Comparison of ENCODE assay signal across 23 cellular contexts in genomic region chr5:14577079-14577725, GRCh38.
"Had no signal": no experiment of that assay in that cellular context is flagged by ENCODE, and none has a peak within 500 bp of the region (broad histone marks: within the 10 kb centered on the region; RNA-seq: fewer than 3 reads in every experiment).

No MANE protein-coding gene starts in this region.

- H3K9me3 ChIP-seq: colonic mucosa, esophagus muscularis mucosa, gastroesophageal sphincter, neutrophil, pancreas, right lobe of liver, transverse colon had no signal

- H3K27me3 Mint-ChIP-seq: dendritic cell treated with granulocyte-macrophage colony-stimulating factor and Interleukin-4, amounts not matched to agents 40 ng/mL and 50 ng/mL, for 4 days had no signal

- ATAC-seq: foreskin keratinocyte; gastroesophageal sphincter; heart left ventricle; natural killer cell; pancreas; right lobe of liver; stimulated activated naive B cell treated with anti-CD40 and anti-IgM and Interleukin-4, amounts not matched to agents 10 μg/mL and 1 μg/mL and 100 μg/mL, for 72 hours had no signal

- H3K4me3 Mint-ChIP-seq: dendritic cell treated with granulocyte-macrophage colony-stimulating factor and Interleukin-4, amounts not matched to agents 40 ng/mL and 50 ng/mL, for 4 days; immature natural killer cell; memory B cell; natural killer cell; stimulated activated naive B cell treated with anti-CD40 and anti-IgM and Interleukin-4, amounts not matched to agents 10 μg/mL and 1 μg/mL and 100 μg/mL, for 72 hours; stimulated activated naive CD8-positive, alpha-beta T cell treated with anti-CD3 and anti-CD28 coated beads, Interleukin-15, Interleukin-2, amounts not matched to agents 100 ng/mL and 50 ng/mL, for 24 hours had no signal

- H3K4me1 ChIP-seq: colonic mucosa, foreskin keratinocyte had no signal

- FAIRE-seq: pancreas, small intestine had no signal

- H3K4me3 ChIP-seq: colonic mucosa, esophagus muscularis mucosa, gastroesophageal sphincter, heart left ventricle, hepatocyte, lung, pancreas, right lobe of liver, transverse colon had no signal

- H3K36me3 ChIP-seq: colonic mucosa, esophagus muscularis mucosa, gastroesophageal sphincter, heart left ventricle, neutrophil, pancreas, right lobe of liver, transverse colon had no signal

- H3K9me3 Mint-ChIP-seq: dendritic cell treated with granulocyte-macrophage colony-stimulating factor and Interleukin-4, amounts not matched to agents 40 ng/mL and 50 ng/mL, for 4 days; immature natural killer cell; memory B cell; natural killer cell; stimulated activated naive CD8-positive, alpha-beta T cell treated with anti-CD3 and anti-CD28 coated beads, Interleukin-15, Interleukin-2, amounts not matched to agents 100 ng/mL and 50 ng/mL, for 24 hours had no signal

- H3K27me3 ChIP-seq: colonic mucosa, hepatocyte, neutrophil, pancreas, right lobe of liver, transverse colon had no signal

- H3K27ac Mint-ChIP-seq: dendritic cell treated with granulocyte-macrophage colony-stimulating factor and Interleukin-4, amounts not matched to agents 40 ng/mL and 50 ng/mL, for 4 days; immature natural killer cell; memory B cell; natural killer cell; stimulated activated naive B cell treated with anti-CD40 and anti-IgM and Interleukin-4, amounts not matched to agents 10 μg/mL and 1 μg/mL and 100 μg/mL, for 72 hours; stimulated activated naive CD8-positive, alpha-beta T cell treated with anti-CD3 and anti-CD28 coated beads, Interleukin-15, Interleukin-2, amounts not matched to agents 100 ng/mL and 50 ng/mL, for 24 hours had no signal

- DNase-seq: colonic mucosa; effector CD8-positive, alpha-beta T cell; foreskin keratinocyte; immature natural killer cell; islet precursor cell; natural killer cell; retina; right lobe of liver; small intestine; stimulated activated CD4-positive, alpha-beta T cell treated with anti-CD3 and anti-CD28 coated beads, Interleukin-15, amount 100 ng/mL, for 24 hours; stimulated activated CD4-positive, alpha-beta T cell treated with anti-CD3 and anti-CD28 coated beads, Interleukin-2, amount 100 ng/mL, for 48 hours; stimulated activated naive B cell treated with anti-CD40 and anti-IgM and Interleukin-4, amounts not matched to agents 10 μg/mL and 1 μg/mL and 100 μg/mL, for 72 hours; transverse colon had no signal

- H3K36me3 Mint-ChIP-seq: immature natural killer cell; memory B cell; natural killer cell; stimulated activated naive B cell treated with anti-CD40 and anti-IgM and Interleukin-4, amounts not matched to agents 10 μg/mL and 1 μg/mL and 100 μg/mL, for 72 hours had no signal
